In genomic region chr9:71487046-71487445, GRCh38 we compare ENCODE assay signal across 21 cellular contexts.
DNase-seq lines count a peak whose midpoint lies in the region; ATAC-seq and TF ChIP-seq lines count a peak whose summit lies in the region.
"Had no signal": no experiment of that assay in that cellular context is flagged by ENCODE, and none has a peak within 500 bp of the region (broad histone marks: within the 10 kb centered on the region; RNA-seq: fewer than 3 reads in every experiment).

No MANE protein-coding gene starts in this region.

- no peaks in the 10 kb centered on the region for H3K36me3 ChIP-seq in GM23248 (ENCODE audit: low read depth)
- H3K36me3 ChIP-seq: cardiac muscle cell, gastroesophageal sphincter, sigmoid colon, transverse colon had no signal

- H3K4me3 ChIP-seq in AG09309 (ENCODE audit: control insufficient read depth, low read depth, low read length): no peak overlapping the region
- H3K4me3 ChIP-seq in GM23248: no peak overlapping the region
- no peak overlapping the region for H3K4me3 ChIP-seq in fibroblast of villous mesenchyme (ENCODE audit: low read depth, low read length)
- H3K4me3 ChIP-seq: cardiac muscle cell, gastroesophageal sphincter, sigmoid colon, transverse colon had no signal

- DNase-seq in AG09309 (ENCODE audit: low read depth) (peak; percentile 20), GM23248 (peak; percentile 51), SK-N-DZ (ENCODE audit: low spot score) (peak; percentile 49), fibroblast of villous mesenchyme (ENCODE audit: low read depth) (peak; percentile 11), NCI-H1930 (lab: John Stamatoyannopoulos, UW) (no peak), NCI-H446 treated with DMSO at 0.1 percent for 48 hours (lab: John Stamatoyannopoulos, UW) (no peak), DMS79 (lab: John Stamatoyannopoulos, UW) (no peak)
- DNase-seq: activated CD4-positive, alpha-beta T cell treated with anti-CD3 and anti-CD28 coated beads, Interleukin-2, amount 50 U/mL, for 1 hour; activated naive CD8-positive, alpha-beta T cell treated with anti-CD3 and anti-CD28 coated beads, Interleukin-2, amount 10 ng/mL, durations not matched to agents 7 days and 5 days; activated T-cell treated with anti-CD3 and anti-CD28 coated beads, Interleukin-2, amount 50 U/mL, for 1 hour; NCI-H187 treated with DMSO at 0.1 percent for 48 hours; NCI-H524 treated with DMSO at 0.1 percent for 48 hours; occipital lobe; sigmoid colon; stimulated activated CD4-positive, alpha-beta T cell treated with anti-CD3 and anti-CD28 coated beads, Interleukin-2, amount 100 ng/mL, for 48 hours; stimulated activated CD8-positive, alpha-beta memory T cell treated with anti-CD3 and anti-CD28 coated beads, Interleukin-4, amount 100 ng/mL, for 48 hours; T-helper 2 cell; transverse colon had no signal

- no peaks in the 10 kb centered on the region; the same call in 1 of the 2 replicates for H3K4me1 ChIP-seq in GM23248 (ENCODE audit: insufficient read depth)
- H3K4me1 ChIP-seq: gastroesophageal sphincter, sigmoid colon, transverse colon had no signal

- no peaks in the 10 kb centered on the region for H3K79me2 ChIP-seq in GM23248 (ENCODE audit: insufficient read depth)

- TF ChIP-seq CTCF in AG09309 (IDR thresholded peaks at IDR 0.05; ENCODE audit: control insufficient read depth, insufficient read depth, low read depth, low read length, missing control alignments) (no peak), fibroblast of villous mesenchyme (IDR thresholded peaks at IDR 0.05; ENCODE audit: insufficient read depth, low read depth, low read length) (no peak)

- H3K9ac ChIP-seq in GM23248: no peak overlapping the region

- H3K4me2 ChIP-seq in GM23248 (ENCODE audit: unreplicated experiment): no peak overlapping the region

- in situ Hi-C loops in GM23248 (cut with MboI): no loop called here

- WGBS in GM23248 (ENCODE audit: low coverage in 1 of 2, low lambda C conversion rate in 2 of 2, missing lambda C conversion rate in 2 of 2), 2 experiments: 2 to 4% methylated on average over 6 of the region's 6 CpGs

- H4K20me1 ChIP-seq in GM23248 (ENCODE audit: insufficient read depth): no peaks in the 10 kb centered on the region

- H3F3A ChIP-seq in GM23248 (ENCODE audit: insufficient read depth): no peaks in the 10 kb centered on the region

- no peak overlapping the region for H2AFZ ChIP-seq in GM23248

- H3K9me3 ChIP-seq in GM23248 (ENCODE audit: low read depth): no peaks in the 10 kb centered on the region
- H3K9me3 ChIP-seq: gastroesophageal sphincter, sigmoid colon, transverse colon had no signal

- no peak for ATAC-seq in HG03342 (IDR thresholded peaks at IDR 0.05; ENCODE audit: unreplicated experiment)
- ATAC-seq: gastroesophageal sphincter had no signal

- H3K27me3 ChIP-seq in GM23248 (replicated peaks; ENCODE audit: insufficient read depth): no peaks in the 10 kb centered on the region
- H3K27me3 ChIP-seq: cardiac muscle cell, sigmoid colon, transverse colon had no signal

- H3K27ac ChIP-seq in GM23248: no peak overlapping the region
- H3K27ac ChIP-seq: cardiac muscle cell, gastroesophageal sphincter, sigmoid colon, transverse colon had no signal

- no peaks in the 10 kb centered on the region for H3K9me2 ChIP-seq in GM23248 (ENCODE audit: insufficient read depth)

Comparison
In these comparisons a context has a peak if more than half of its experiments do, and no peak if none do; other contexts are left out.
1. DNase-seq: peak in AG09309 (single experiment), GM23248 (single experiment), SK-N-DZ (single experiment) and fibroblast of villous mesenchyme (single experiment); none in NCI-H1930 (0 of 2), NCI-H446 treated with DMSO at 0.1 percent for 48 hours (single experiment) and DMS79 (single experiment).